ENCODE assay signal across 7 cellular contexts in genomic region chr19:37906868-37907734, GRCh38. TPM values are rescaled to one million over a fixed set of nuclear protein-coding genes. Genes with fewer than 3 reads are reported as not detected.
A peak's percentile ranks its signal among the peaks of the same experiment; 100 is the strongest.
DNase-seq lines count a peak whose midpoint lies in the region; ATAC-seq and TF ChIP-seq lines count a peak whose summit lies in the region.

TSS of gene SIPA1L3 (plus strand) at chr19:37907208. CDS start at chr19:38081566, 174,358 bp downstream.

- no peaks in the 10 kb centered on the region for H3K9me3 Mint-ChIP-seq in T-helper 2 cell treated with Interferon-gamma antibody and Interleukin-4, amounts not matched to agents 5 μg/mL and 100 μg/mL, for 36 hours

- peaks cover 15% of the 10 kb centered on the region for H3K4me1 Mint-ChIP-seq in T-helper 2 cell treated with Interferon-gamma antibody and Interleukin-4, amounts not matched to agents 5 μg/mL and 100 μg/mL, for 36 hours (ENCODE audit: low read depth)

- H3K36me3 Mint-ChIP-seq in T-helper 2 cell treated with Interferon-gamma antibody and Interleukin-4, amounts not matched to agents 5 μg/mL and 100 μg/mL, for 36 hours (ENCODE audit: low read depth) = no peaks in the 10 kb centered on the region

- peak within 1 kb of the TSS; percentile 97 for H3K4me3 ChIP-seq in astrocyte of the cerebellum (ENCODE audit: low read depth, low read length)

- no peaks in the 10 kb centered on the region for H3K27me3 Mint-ChIP-seq in T-helper 2 cell treated with Interferon-gamma antibody and Interleukin-4, amounts not matched to agents 5 μg/mL and 100 μg/mL, for 36 hours (ENCODE audit: low read depth)

- in situ Hi-C loops in astrocyte of the cerebellum (cut with HindIII; ENCODE audit: low sequenced_read_pairs) = no loop called here

- H3K4me3 Mint-ChIP-seq in T-helper 2 cell treated with Interferon-gamma antibody and Interleukin-4, amounts not matched to agents 5 μg/mL and 100 μg/mL, for 36 hours = peak within 1 kb of the TSS; percentile 90

- peak; percentile 96 to 99 for DNase-seq in NCI-H1930 (lab: John Stamatoyannopoulos, UW)
- DNase-seq in T-helper 2 cell treated with Interferon-gamma antibody and Interleukin-4, amounts not matched to agents 5 μg/mL and 100 μg/mL, for 36 hours (ENCODE audit: low spot score) = peak; percentile 95
- DNase-seq in astrocyte of the cerebellum (ENCODE audit: low read depth) = peak; percentile 92
- DNase-seq in hepatic stellate cell (ENCODE audit: low spot score) = peak; percentile 94
- DNase-seq in renal cortical epithelial cell (ENCODE audit: low read depth) = peak; percentile 86

- peak within 1 kb of the TSS; percentile 31 for H3K27ac Mint-ChIP-seq in T-helper 2 cell treated with Interferon-gamma antibody and Interleukin-4, amounts not matched to agents 5 μg/mL and 100 μg/mL, for 36 hours

- peak; percentile 84 for ATAC-seq in GM18502 (IDR thresholded peaks at IDR 0.05; ENCODE audit: poor library complexity, unreplicated experiment)
- ATAC-seq in HG02970 (IDR thresholded peaks at IDR 0.05; ENCODE audit: low FRiP score, unreplicated experiment) = peak; percentile 67

- TF ChIP-seq CTCF in astrocyte of the cerebellum (IDR thresholded peaks at IDR 0.05; ENCODE audit: low read depth, low read length, missing control alignments) = no peak

RNA-seq across cellular contexts. Expression of gene SIPA1L3, which starts in this region (rescaled TPM):
- 40.3 and 77.2 TPM in 2 replicates for total RNA-seq in renal cortical epithelial cell

Comparison
In these comparisons a context has a peak if more than half of its experiments do, and no peak if none do; other contexts are left out.
1. Peak in every context shown above with its lines: DNase-seq, ATAC-seq and H3K4me3 ChIP-seq.